In the genomic region with DNA sequence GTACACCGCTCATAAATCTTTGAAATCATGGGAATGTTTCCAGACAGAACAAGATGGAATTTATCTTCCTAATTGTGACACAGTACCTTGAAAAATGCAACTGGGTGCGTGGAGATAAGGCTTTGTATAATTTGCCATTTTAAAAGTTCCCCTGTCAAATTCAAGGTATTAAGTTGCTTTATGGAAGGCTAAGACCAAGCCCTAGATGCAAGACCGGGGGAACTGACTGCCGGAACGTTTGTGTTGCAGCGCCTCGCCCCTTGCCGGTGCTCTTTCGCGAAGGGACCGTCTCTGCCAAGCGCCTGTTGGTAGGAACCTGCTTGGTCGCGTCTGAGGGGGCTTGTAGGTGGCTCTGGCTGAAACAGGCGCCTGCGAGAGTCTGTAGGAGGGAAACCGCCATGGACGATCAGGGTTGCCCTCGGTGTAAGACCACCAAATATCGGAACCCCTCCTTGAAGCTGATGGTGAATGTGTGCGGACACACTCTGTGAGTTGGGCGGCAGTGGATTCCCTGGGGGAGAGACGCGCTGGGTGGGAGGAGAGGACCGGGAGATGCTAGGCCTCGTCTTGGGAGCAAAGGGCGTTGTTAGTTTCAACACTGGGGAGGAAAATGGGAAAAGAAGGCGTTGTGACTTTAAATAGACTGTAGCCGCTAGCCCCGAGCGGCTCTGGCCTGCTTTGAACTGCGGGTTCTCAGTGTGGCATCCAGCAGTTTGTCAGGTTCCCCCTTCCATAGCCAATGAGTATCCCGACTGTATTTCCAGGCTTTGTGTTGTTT, we compare ENCODE assay signal across 8 cellular contexts. TPM values are rescaled to one million over a fixed set of nuclear protein-coding genes. Genes with fewer than 3 reads are reported as not detected.
A peak's percentile ranks its signal among the peaks of the same experiment; 100 is the strongest.
DNase-seq lines count a peak whose midpoint lies in the region; ATAC-seq and TF ChIP-seq lines count a peak whose summit lies in the region.

TSS of gene MNAT1 (plus strand) at position 297 of the 778 bp plus-strand sequence. CDS start at position 399, 102 bp downstream.

- no peaks in the 10 kb centered on the region for H3K9me3 ChIP-seq in mucosa of descending colon

- peaks cover 9% of the 10 kb centered on the region for H3K4me1 ChIP-seq in mucosa of descending colon (ENCODE audit: low read depth)

- intact Hi-C loops in mucosa of descending colon (cut with DNase I, micrococcal nuclease) = no loop called here

- ATAC-seq in GM19467 (IDR thresholded peaks at IDR 0.05; ENCODE audit: unreplicated experiment) (peak; percentile 91), mucosa of descending colon (peak; percentile 98)

- no peaks in the 10 kb centered on the region for H3K36me3 ChIP-seq in mucosa of descending colon (ENCODE audit: low read depth)

- TF ChIP-seq CTCF in epithelial cell of esophagus (IDR thresholded peaks at IDR 0.05; ENCODE audit: insufficient read depth, low read depth, low read length, missing control alignments) (no peak), mucosa of descending colon (IDR thresholded peaks at IDR 0.05) (no peak)

- peak within 1 kb of the TSS; percentile 91 for H3K4me3 ChIP-seq in epithelial cell of esophagus (ENCODE audit: low read length)
- H3K4me3 ChIP-seq in mucosa of descending colon = peak within 1 kb of the TSS; percentile 29

- DNase-seq in COLO668 (lab: John Stamatoyannopoulos, UW; ENCODE audit: unreplicated experiment) (peak; percentile 89), HS-27A (ENCODE audit: low read depth) (peak; percentile 51), NOMO-1 treated with DMSO at 0.1 percent for 48 hours (lab: John Stamatoyannopoulos, UW; ENCODE audit: unreplicated experiment) (peak; percentile 78), epithelial cell of esophagus (ENCODE audit: low read depth) (peak; percentile 86), mucosa of descending colon (peak; percentile 69 to 82 (median 80))
- DNase-seq in activated CD8-positive, alpha-beta memory T cell treated with anti-CD3 and anti-CD28 coated beads, Interleukin-2, amount 50 U/mL, for 1 hour (ENCODE audit: extremely low read depth) = peak; percentile 58
- peak; percentile 67 for DNase-seq in stimulated activated CD8-positive, alpha-beta memory T cell treated with anti-CD3 and anti-CD28 coated beads, Interleukin-4, amount 100 ng/mL, for 24 hours (ENCODE audit: low read depth)

RNA-seq across cellular contexts. Expression of gene MNAT1, which starts in this region (rescaled TPM):
- 10 to 100 TPM; 13.4 to 19.8 (median 14.3) TPM for total RNA-seq in mucosa of descending colon

Comparison
In these comparisons a context has a peak if more than half of its experiments do, and no peak if none do; other contexts are left out.
1. Peak in every context shown above with its lines: DNase-seq, ATAC-seq and H3K4me3 ChIP-seq.